Comparison of ENCODE assay signal across 8 cellular contexts in the genomic region with DNA sequence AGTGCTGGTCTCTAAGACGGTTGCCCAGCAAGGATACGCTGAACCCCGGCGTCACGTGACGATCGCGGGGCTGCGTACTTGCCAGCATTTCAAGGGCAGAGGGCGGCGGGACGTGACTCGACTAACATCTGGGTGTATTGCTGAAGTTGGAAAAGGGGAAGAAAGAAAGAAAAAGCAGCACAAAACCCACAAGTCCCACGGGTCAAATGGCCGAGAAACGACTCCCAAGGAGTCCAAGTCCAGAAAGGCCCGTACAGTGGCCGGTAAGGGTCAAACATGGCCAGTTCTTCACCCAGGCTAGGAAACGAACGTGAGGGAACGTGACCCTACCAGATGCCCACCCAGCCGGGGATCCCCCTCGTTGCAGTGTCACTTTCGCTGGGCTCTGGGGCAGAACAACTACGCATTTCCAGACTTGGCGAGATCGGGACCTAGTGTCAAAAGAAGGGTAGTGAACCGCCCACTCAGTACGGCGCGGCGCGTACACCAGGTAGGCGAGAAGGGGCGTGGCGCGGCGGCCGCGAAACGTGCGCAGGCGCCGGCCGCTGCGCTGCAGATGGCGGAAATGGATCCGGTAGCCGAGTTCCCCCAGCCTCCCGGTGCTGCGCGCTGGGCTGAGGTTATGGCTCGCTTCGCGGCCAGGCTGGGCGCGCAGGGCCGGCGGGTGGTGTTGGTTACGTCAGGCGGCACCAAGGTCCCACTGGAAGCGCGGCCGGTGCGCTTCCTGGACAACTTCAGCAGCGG. TPM values are rescaled to one million over a fixed set of nuclear protein-coding genes. Genes with fewer than 3 reads are reported as not detected.
DNase-seq lines count a peak whose midpoint lies in the region; ATAC-seq lines count a peak whose summit lies in the region.

Gene PPCS (plus strand): TSS at position 534 of the 744 bp plus-strand sequence. CDS start 23 bp downstream, at position 557.
A gene with protein sequence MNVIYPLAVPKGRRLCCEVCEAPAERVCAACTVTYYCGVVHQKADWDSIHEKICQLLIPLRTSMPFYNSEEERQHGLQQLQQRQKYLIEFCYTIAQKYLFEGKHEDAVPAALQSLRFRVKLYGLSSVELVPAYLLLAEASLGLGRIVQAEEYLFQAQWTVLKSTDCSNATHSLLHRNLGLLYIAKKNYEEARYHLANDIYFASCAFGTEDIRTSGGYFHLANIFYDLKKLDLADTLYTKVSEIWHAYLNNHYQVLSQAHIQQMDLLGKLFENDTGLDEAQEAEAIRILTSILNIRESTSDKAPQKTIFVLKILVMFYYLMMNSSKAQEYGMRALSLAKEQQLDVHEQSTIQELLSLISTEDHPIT (minus strand): TSS at position 13 of the 744 bp plus-strand sequence. CDS start 25 bp downstream, outside the sequence.

- no peaks in the 10 kb centered on the region for H3K27me3 ChIP-seq in CD4-positive, alpha-beta memory T cell (ENCODE audit: insufficient read depth, low read length)
- H3K27me3 ChIP-seq in effector memory CD4-positive, alpha-beta T cell (replicated peaks; ENCODE audit: control insufficient read depth, insufficient read depth, low read length, poor library complexity, severe bottlenecking) = no peaks in the 10 kb centered on the region
- H3K27me3 ChIP-seq in mesenchymal stem cell (ENCODE audit: control insufficient read depth in 1 of 2, insufficient read depth in 1 of 2, low read length in 2 of 2) = no peaks in the 10 kb centered on the region

- peaks cover 27% of the 10 kb centered on the region for H3K36me3 ChIP-seq in CD4-positive, alpha-beta memory T cell (ENCODE audit: insufficient read depth, low read length)
- peaks cover 22% of the 10 kb centered on the region for H3K36me3 ChIP-seq in effector memory CD4-positive, alpha-beta T cell (ENCODE audit: control insufficient read depth, insufficient read depth, low read length)
- peaks cover 0 to 34% of the 10 kb centered on the region in 2 experiments for H3K36me3 ChIP-seq in mesenchymal stem cell (ENCODE audit: control insufficient read depth in 1 of 2, insufficient read depth in 2 of 2, low read depth in 1 of 2, low read length in 2 of 2)

- H3K14ac ChIP-seq in mesenchymal stem cell (ENCODE audit: low read length in 2 of 2) = peak within 1 kb of the TSS; percentile 47 to 96

- peak within 1 kb of the TSS; percentile 96 for H3K9ac ChIP-seq in mesenchymal stem cell (ENCODE audit: low read length)

- peak within 1 kb of the TSS; percentile 84 to 96 for H3K4me3 ChIP-seq in CD4-positive, alpha-beta memory T cell (ENCODE audit: low read length in 2 of 2)
- peak within 1 kb of the TSS; percentile 95 for H3K4me3 ChIP-seq in effector memory CD4-positive, alpha-beta T cell (ENCODE audit: insufficient read depth, low read depth, low read length, poor library complexity, severe bottlenecking)
- H3K4me3 ChIP-seq in mesenchymal stem cell (ENCODE audit: insufficient read depth in 1 of 2, low read depth in 1 of 2, low read length in 2 of 2) = peak within 1 kb of the TSS; percentile 88 to 94

- peak; percentile 91 to 96 (median 93) for DNase-seq in CD4-positive, alpha-beta memory T cell
- DNase-seq in NCI-H82 (lab: John Stamatoyannopoulos, UW) (peak; percentile 86), mesenchymal stem cell (peak; percentile 93)
- DNase-seq in activated CD8-positive, alpha-beta memory T cell treated with anti-CD3 and anti-CD28 coated beads for 1 hour (ENCODE audit: extremely low read depth in 1 of 2, low read depth in 1 of 2) = peak; percentile 77 to 84
- DNase-seq in effector memory CD4-positive, alpha-beta T cell = peak; percentile 85 to 87 (median 86)
- peak; percentile 85 for DNase-seq in stimulated activated CD8-positive, alpha-beta memory T cell treated with anti-CD3 and anti-CD28 coated beads, Interleukin-12 subunit alpha, Interleukin-12 subunit beta, amount 100 ng/mL, for 24 hours (ENCODE audit: extremely low read depth)

- peaks cover 18% of the 10 kb centered on the region for H3K79me1 ChIP-seq in mesenchymal stem cell (replicated peaks; ENCODE audit: low read length, poor library complexity, severe bottlenecking)

- H3K9me3 ChIP-seq in CD4-positive, alpha-beta memory T cell (ENCODE audit: control insufficient read depth in 1 of 2, low read length in 2 of 2) = no peaks in the 10 kb centered on the region
- no peaks in the 10 kb centered on the region for H3K9me3 ChIP-seq in effector memory CD4-positive, alpha-beta T cell (ENCODE audit: control insufficient read depth, low read length)
- no peaks in the 10 kb centered on the region for H3K9me3 ChIP-seq in mesenchymal stem cell (ENCODE audit: control insufficient read depth, low read length)

- POLR2A ChIA-PET in CD4-positive, alpha-beta memory T cell (lab: Charles Lee; ENCODE audit: partially characterized antibody) = interaction anchor here (0.8 to 1.8 kb wide), 11 partner anchors 17 to 422 kb away, joined by 3 to 15 read pairs (median 4); partner anchors contain the start of genes C1orf50, FOXJ3, P3H1 and PPIH

- peak within 1 kb of the TSS; percentile 98 for H4K91ac ChIP-seq in mesenchymal stem cell (ENCODE audit: low read length)

- peak within 1 kb of the TSS; percentile 99 for H3K27ac ChIP-seq in CD4-positive, alpha-beta memory T cell (ENCODE audit: low read depth, low read length)
- H3K27ac ChIP-seq in effector memory CD4-positive, alpha-beta T cell (ENCODE audit: insufficient read depth, low read length, poor library complexity, severe bottlenecking) = peak within 1 kb of the TSS; percentile 99
- peak within 1 kb of the TSS; percentile 91 for H3K27ac ChIP-seq in mesenchymal stem cell (ENCODE audit: low read length, poor library complexity, severe bottlenecking)

- CTCF ChIA-PET in CD4-positive, alpha-beta memory T cell (lab: Charles Lee; ENCODE audit: partially characterized antibody) = no interaction called here

- peak within 1 kb of the TSS; percentile 99 for H3K4ac ChIP-seq in mesenchymal stem cell (ENCODE audit: low read depth in 1 of 2, low read length in 2 of 2)

- peak within 1 kb of the TSS; percentile 78 for H3K4me2 ChIP-seq in mesenchymal stem cell (ENCODE audit: low read length, poor library complexity, severe bottlenecking)

- peak within 1 kb of the TSS; percentile 63 to 65 for H2BK12ac ChIP-seq in mesenchymal stem cell (ENCODE audit: low read length in 2 of 2)

- under 1% methylated on average over 65 of the region's 66 CpGs for WGBS in mesenchymal stem cell

- H3K27me3 Mint-ChIP-seq in CD4-positive, alpha-beta memory T cell = no peaks in the 10 kb centered on the region

- no peaks in the 10 kb centered on the region for H3K9me3 Mint-ChIP-seq in CD4-positive, alpha-beta memory T cell

- H4K8ac ChIP-seq in mesenchymal stem cell (ENCODE audit: low read length) = peak within 1 kb of the TSS; percentile 99

- H2BK120ac ChIP-seq in mesenchymal stem cell (ENCODE audit: low read depth, low read length) = peak within 1 kb of the TSS; percentile 95

- peaks cover 27 to 41% of the 10 kb centered on the region in 2 donors for H3K36me3 Mint-ChIP-seq in CD4-positive, alpha-beta memory T cell

- peak within 1 kb of the TSS; percentile 89 for H2BK5ac ChIP-seq in mesenchymal stem cell (ENCODE audit: low read depth, low read length, poor library complexity, severe bottlenecking)

- peaks cover 21 to 43% (median 33%) of the 10 kb centered on the region in 4 donors for H3K4me1 Mint-ChIP-seq in CD4-positive, alpha-beta memory T cell

- peak within 1 kb of the TSS; percentile 92 to 100 (median 99) for H3K27ac Mint-ChIP-seq in CD4-positive, alpha-beta memory T cell

- peak within 1 kb of the TSS; percentile 49 for H2AK5ac ChIP-seq in mesenchymal stem cell (ENCODE audit: low read length, severe bottlenecking)

- H2BK15ac ChIP-seq in mesenchymal stem cell (ENCODE audit: low read depth, poor library complexity, severe bottlenecking) = peak within 1 kb of the TSS; percentile 98

- H3K18ac ChIP-seq in mesenchymal stem cell (ENCODE audit: low read depth in 1 of 2, low read length in 2 of 2) = peak within 1 kb of the TSS; percentile 93 to 100

- peak within 1 kb of the TSS; percentile 91 to 100 (median 99) for H3K4me3 Mint-ChIP-seq in CD4-positive, alpha-beta memory T cell

- H3K23ac ChIP-seq in mesenchymal stem cell (ENCODE audit: low read length in 2 of 2) = peak within 1 kb of the TSS in 1 of 2 experiments; percentile 20

- peak; percentile 88 for ATAC-seq in GM19395 (IDR thresholded peaks at IDR 0.05; ENCODE audit: unreplicated experiment)
- ATAC-seq in HG03558 (IDR thresholded peaks at IDR 0.05; ENCODE audit: extremely low read depth, unreplicated experiment) = peak; percentile 72

- intact Hi-C loops in CD4-positive, alpha-beta memory T cell (cut with micrococcal nuclease) = loop anchor here (1.0 to 2.0 kb wide), 3 partner anchors 121 to 203 kb away; partner anchors contain the start of genes FOXJ3 and PPIH

- peak within 1 kb of the TSS; percentile 98 for H2AFZ ChIP-seq in mesenchymal stem cell (ENCODE audit: low read depth, low read length)

- H3K4me1 ChIP-seq in CD4-positive, alpha-beta memory T cell (ENCODE audit: insufficient read depth, low read length) = peaks cover 29% of the 10 kb centered on the region
- peaks cover 11% of the 10 kb centered on the region for H3K4me1 ChIP-seq in effector memory CD4-positive, alpha-beta T cell (ENCODE audit: control insufficient read depth, insufficient read depth, low read length, poor library complexity, severe bottlenecking)
- H3K4me1 ChIP-seq in mesenchymal stem cell (ENCODE audit: control insufficient read depth, insufficient read depth, low read depth, low read length) = peaks cover 8% of the 10 kb centered on the region

RNA-seq across cellular contexts. Expression of gene PPCS, which starts in this region (rescaled TPM):
- 10 to 100 TPM; 61.1 to 65.2 TPM for total RNA-seq in CD4-positive, alpha-beta memory T cell
- 100 to 1,000 TPM; 111 to 159 TPM for polyA plus RNA-seq in CD4-positive, alpha-beta memory T cell
- 47.2 TPM for polyA plus RNA-seq in mesenchymal stem cell (2013, experiment 1 of 2)
- 48.3 TPM for polyA plus RNA-seq in mesenchymal stem cell (2013, experiment 2 of 2)

RNA-seq across cellular contexts. Expression of the second gene that starts in this region (rescaled TPM):
- total RNA-seq in CD4-positive, alpha-beta memory T cell = 1 to 10 TPM in 1 of 2 experiments, under 1 TPM in 1; 0.58 to 1.3 TPM
- 1 to 10 TPM in 1 of 2 donors, under 1 TPM in 1; 0.28 to 3.2 TPM for polyA plus RNA-seq in CD4-positive, alpha-beta memory T cell
- polyA plus RNA-seq in mesenchymal stem cell (2013, experiment 1 of 2) = 0.06 TPM
- polyA plus RNA-seq in mesenchymal stem cell (2013, experiment 2 of 2) = 0.04 TPM

Comparison
In these comparisons a context has a peak if more than half of its experiments do, and no peak if none do; other contexts are left out.
1. Peak in every context shown above with its lines: DNase-seq, ATAC-seq, H3K4me3 ChIP-seq and H3K27ac ChIP-seq.